Comparison of ENCODE assay signal across 1 cellular context in genomic region chr13:48094781-48095502, GRCh38.
TF ChIP-seq lines count a peak whose summit lies in the region.

Gene MED4 (minus strand): TSS chr13:48095104. CDS start chr13:48095078, 26 bp downstream.

TF ChIP-seq in K562, 482 proteins besides CTCF, POLR2A, EP300 and RAD21 (continued from another document and continues in another):
- no peak for TF ChIP-seq ZNF318 (IDR thresholded peaks at IDR 0.05; ENCODE audit: borderline replicate concordance in 1 of 2, low read depth in 1 of 2)
- TF ChIP-seq ZKSCAN1 (IDR thresholded peaks at IDR 0.05; ENCODE audit: low read depth, low read length), result no peak
- no peak for TF ChIP-seq XRCC4 (IDR thresholded peaks at IDR 0.05; ENCODE audit: extremely low read depth, insufficient read depth, insufficient read length)
- no peak for TF ChIP-seq TSC22D4 (tag; IDR thresholded peaks at IDR 0.05)
- TF ChIP-seq PRPF4 (IDR thresholded peaks at IDR 0.05; ENCODE audit: insufficient read depth, low read depth, low read length, poor library complexity, severe bottlenecking), result no peak
- TF ChIP-seq ZNF143 (CRISPR knock-in tag; IDR thresholded peaks at IDR 0.05), result no peak
- peak; percentile 62 for TF ChIP-seq HMGN3 (IDR thresholded peaks at IDR 0.05; ENCODE audit: borderline replicate concordance, extremely low read depth, insufficient read length, low read depth, low read length)
- TF ChIP-seq FOSL1 (tag; conservative IDR thresholded peaks at IDR 0.05), result no peak
- peak; percentile 74 for TF ChIP-seq MEIS2 (IDR thresholded peaks at IDR 0.05; ENCODE audit: partially characterized antibody)
- no peak for TF ChIP-seq ZBTB8A (IDR thresholded peaks at IDR 0.05; ENCODE audit: partially characterized antibody)
- no peak for TF ChIP-seq SMARCA5 (IDR thresholded peaks at IDR 0.05)
- no peak for TF ChIP-seq HNRNPUL1 (IDR thresholded peaks at IDR 0.05; ENCODE audit: low read length)
- TF ChIP-seq STAT6 (CRISPR knock-in tag; IDR thresholded peaks at IDR 0.05), result no peak
- TF ChIP-seq NCOA1 (IDR thresholded peaks at IDR 0.05; ENCODE audit: low read depth), result no peak
- 0 out of 2 replicates have a peak, but pooled peaks have one; percentile 18 for TF ChIP-seq BCOR (IDR thresholded peaks at IDR 0.05)
- no peak for TF ChIP-seq NR0B1 (IDR thresholded peaks at IDR 0.05; ENCODE audit: partially characterized antibody)
- no peak for TF ChIP-seq ZNF398 (CRISPR knock-in tag; IDR thresholded peaks at IDR 0.05)
- 0 out of 2 replicates have a peak, but pooled peaks have one; percentile 18 for TF ChIP-seq TEAD4 (IDR thresholded peaks at IDR 0.05; ENCODE audit: low read length)
- no peak for TF ChIP-seq TEAD4 (CRISPR knock-in tag; IDR thresholded peaks at IDR 0.05; ENCODE audit: borderline replicate concordance)
- TF ChIP-seq RBM39 (optimal IDR thresholded peaks at IDR 0.05; ENCODE audit: low read depth, low read length), result no peak
- TF ChIP-seq ZBTB9 (CRISPR knock-in tag; IDR thresholded peaks at IDR 0.05), result 0 out of 2 replicates have a peak, but pooled peaks have one; percentile 39
- TF ChIP-seq NONO (IDR thresholded peaks at IDR 0.05; ENCODE audit: low read depth in 2 of 2, low read length in 1 of 2), result no peak
- no peak for TF ChIP-seq BCLAF1 (IDR thresholded peaks at IDR 0.05; ENCODE audit: borderline replicate concordance in 1 of 2, control insufficient read depth in 1 of 2, low read depth in 2 of 2, low read length in 1 of 2)
- no peak for TF ChIP-seq ID3 (CRISPR knock-in tag; IDR thresholded peaks at IDR 0.05)
- no peak for TF ChIP-seq ID3 (tag; IDR thresholded peaks at IDR 0.05)
- TF ChIP-seq ZFP36 (IDR thresholded peaks at IDR 0.05; ENCODE audit: low read depth, low read length, partially characterized antibody), result no peak
- TF ChIP-seq HCFC1 (IDR thresholded peaks at IDR 0.05; ENCODE audit: low read depth, low read length), result peak; percentile 73
- no peak for TF ChIP-seq STAG1 (CRISPR knock-in tag; IDR thresholded peaks at IDR 0.05; ENCODE audit: borderline replicate concordance)
- TF ChIP-seq NR1H2 (CRISPR knock-in tag; IDR thresholded peaks at IDR 0.05), result no peak
- TF ChIP-seq ESRRA (IDR thresholded peaks at IDR 0.05; ENCODE audit: borderline replicate concordance, low read depth), result 0 out of 2 replicates have a peak, but pooled peaks have one; percentile 25
- no peak for TF ChIP-seq OTX1 (CRISPR knock-in tag; IDR thresholded peaks at IDR 0.05)
- no peak for TF ChIP-seq PPARD (CRISPR knock-in tag; IDR thresholded peaks at IDR 0.05)
- no peak for TF ChIP-seq ZNF764 (CRISPR knock-in tag; IDR thresholded peaks at IDR 0.05; ENCODE audit: low read depth)
- no peak for TF ChIP-seq DACH1 (IDR thresholded peaks at IDR 0.05; ENCODE audit: partially characterized antibody)
- no peak for TF ChIP-seq THRA (IDR thresholded peaks at IDR 0.05)
- TF ChIP-seq ZNF408 (CRISPR knock-in tag; IDR thresholded peaks at IDR 0.05; ENCODE audit: low read depth), result no peak
- TF ChIP-seq MITF (IDR thresholded peaks at IDR 0.05), result no peak
- no peak for TF ChIP-seq KHSRP (IDR thresholded peaks at IDR 0.05)
- TF ChIP-seq ZNF12 (CRISPR knock-in tag; IDR thresholded peaks at IDR 0.05), result no peak
- TF ChIP-seq RHOXF2B (CRISPR knock-in tag; conservative IDR thresholded peaks at IDR 0.05), result no peak
- TF ChIP-seq ZC3H8 (IDR thresholded peaks at IDR 0.05), result no peak
